ENCODE assay signal across 20 cellular contexts in the genomic region with DNA sequence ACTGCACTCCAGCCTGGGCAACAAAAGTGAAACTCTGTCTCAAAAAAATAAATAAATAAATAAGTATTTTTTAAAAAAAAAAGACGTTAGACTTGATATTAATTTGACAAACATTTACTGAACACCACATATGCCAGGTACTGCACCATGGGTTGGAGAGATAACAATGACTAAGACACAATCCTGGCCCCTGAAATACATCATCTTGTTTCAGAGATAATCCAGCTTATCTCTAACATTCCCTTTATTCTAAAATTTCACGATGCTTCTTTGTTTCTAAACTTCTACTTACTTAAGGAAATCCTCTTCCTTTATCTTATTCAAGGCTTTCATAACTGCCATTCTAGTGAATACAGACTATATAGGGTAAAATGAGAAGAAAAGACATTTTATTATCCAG.
"Had no signal": no experiment of that assay in that cellular context is flagged by ENCODE, and none has a peak within 500 bp of the region (broad histone marks: within the 10 kb centered on the region; RNA-seq: fewer than 3 reads in every experiment).

No MANE protein-coding gene starts in this region.

- H3K27ac Mint-ChIP-seq: nephron, progenitor cell of endocrine pancreas had no signal

- H3K27me3 Mint-ChIP-seq: naive B cell, progenitor cell of endocrine pancreas had no signal

- H3K4me3 ChIP-seq: coronary artery, dorsolateral prefrontal cortex, esophagus squamous epithelium, gastroesophageal sphincter, left lung, lower lobe of right lung, pancreas, uterus had no signal

- H3K4me3 Mint-ChIP-seq: naive B cell, nephron had no signal

- H3K36me3 ChIP-seq: esophagus squamous epithelium, left lung, pancreas, uterus had no signal

- H3K4me1 ChIP-seq: gastroesophageal sphincter, lower lobe of right lung, uterus had no signal

- H3K27me3 ChIP-seq: dorsolateral prefrontal cortex, esophagus squamous epithelium, gastroesophageal sphincter, left lung, pancreas, uterus had no signal

- DNase-seq: effector CD8-positive, alpha-beta T cell; esophagus squamous epithelium; foreskin fibroblast; glutamatergic neuron; left lung; lower lobe of right lung; mesenchymal stem cell; naive B cell; occipital lobe; pancreas; right cardiac atrium; small intestine; stimulated activated CD4-positive, alpha-beta T cell treated with anti-CD3 and anti-CD28 coated beads, Interleukin-12 subunit alpha, Interleukin-12 subunit beta, amount 100 ng/mL, for 4 hours; stimulated activated naive CD4-positive, alpha-beta T cell treated with Interleukin-2 at 50 U/mL for 16 hours; uterus had no signal

- H3K9me3 Mint-ChIP-seq: naive B cell, nephron had no signal

- H3K27ac ChIP-seq: coronary artery, dorsolateral prefrontal cortex, gastroesophageal sphincter, left lung, lower lobe of right lung, pancreas, uterus had no signal

- ATAC-seq: gastroesophageal sphincter, left lung, lower lobe of right lung, pancreas, right cardiac atrium had no signal

- H3K9me3 ChIP-seq: esophagus squamous epithelium, gastroesophageal sphincter, left lung, lower lobe of right lung, pancreas, uterus had no signal
